Comparison of ENCODE assay signal across 29 cellular contexts in genomic region chr1:169151338-169151837, GRCh38.
"Had no signal": no experiment of that assay in that cellular context is flagged by ENCODE, and none has a peak within 500 bp of the region (broad histone marks: within the 10 kb centered on the region; RNA-seq: fewer than 3 reads in every experiment).

No MANE protein-coding gene starts in this region.

- H3K27me3 ChIP-seq: adrenal gland, body of pancreas, breast epithelium, Peyer's patch, SJSA1 had no signal

- H3K27ac ChIP-seq: adrenal gland, body of pancreas, breast epithelium, SJSA1 had no signal

- H3K4me3 ChIP-seq: adrenal gland, body of pancreas, breast epithelium, Peyer's patch, SJSA1 had no signal

- DNase-seq: activated CD4-positive, alpha-beta T cell treated with anti-CD3 and anti-CD28 coated beads, Interleukin-2, amount 10 ng/mL, durations not matched to agents 24 days and 14 days; activated CD4-positive, alpha-beta T cell treated with anti-CD3 and anti-CD28 coated beads, Interleukin-2, amount 50 U/mL, for 4 hours; activated CD8-positive, alpha-beta T cell treated with anti-CD3 and anti-CD28 coated beads for 36 hours; activated gamma-delta T cell treated with Interleukin-2 at 50 U/mL for 16 hours; activated naive CD4-positive, alpha-beta T cell treated with anti-CD3 and anti-CD28 coated beads for 36 hours; activated T-cell treated with anti-CD3 and anti-CD28 coated beads, Interleukin-2, amount 50 U/mL, for 24 hours; adrenal gland; body of pancreas; Karpas-422; KBM-7; NCI-H1105; NCI-H1417 treated with DMSO at 0.1 percent for 48 hours; NCI-H1694; NCI-H1930; NCI-H2081 treated with DMSO at 0.1 percent for 48 hours; NCI-H345; NCI-H524 treated with DMSO at 0.1 percent for 48 hours; PC-3; RPMI8226; SHP77 treated with DMSO at 0.1 percent for 48 hours; SK-N-SH had no signal

- H3K36me3 Mint-ChIP-seq: activated naive CD4-positive, alpha-beta T cell treated with anti-CD3 and anti-CD28 coated beads, Interleukin-2, amount 50 U/mL, for 72 hours had no signal

- H3K9ac ChIP-seq: SK-N-SH had no signal

- H3K27ac Mint-ChIP-seq: activated CD4-positive, alpha-beta T cell treated with anti-CD3 and anti-CD28 coated beads, Interleukin-2, amount 10 ng/mL, durations not matched to agents 24 days and 14 days; activated CD8-positive, alpha-beta T cell treated with anti-CD3 and anti-CD28 coated beads for 36 hours; activated naive CD4-positive, alpha-beta T cell treated with anti-CD3 and anti-CD28 coated beads for 36 hours; activated T-cell treated with anti-CD3 and anti-CD28 coated beads, Interleukin-2, amount 50 U/mL, for 24 hours; activated T-helper 1 cell treated with anti-CD3 and anti-CD28 coated beads, Interleukin-12 subunit alpha, Interleukin-12 subunit beta, Interleukin-2, Interleukin-4 antibody, amounts not matched to agents 30 ng/mL and 10 ng/mL and 1 ng/mL, durations not matched to agents 14 hours and 24 hours and 36 hours; T-helper 1 cell treated with Interleukin-12 subunit alpha and Interleukin-12 subunit beta and Interleukin-4 antibody, amounts not matched to agents 30 μg/mL and 1 μg/mL, for 36 hours; T-helper 2 cell treated with Interferon-gamma antibody and Interleukin-4, amounts not matched to agents 5 μg/mL and 100 μg/mL, for 36 hours had no signal

- H3K9me3 Mint-ChIP-seq: activated CD4-positive, alpha-beta T cell treated with anti-CD3 and anti-CD28 coated beads, Interleukin-2, amount 10 ng/mL, durations not matched to agents 24 days and 14 days; activated CD8-positive, alpha-beta T cell treated with anti-CD3 and anti-CD28 coated beads for 36 hours; activated naive CD4-positive, alpha-beta T cell treated with anti-CD3 and anti-CD28 coated beads for 36 hours; activated naive CD4-positive, alpha-beta T cell treated with anti-CD3 and anti-CD28 coated beads, Interleukin-2, amount 50 U/mL, for 72 hours; activated T-cell treated with anti-CD3 and anti-CD28 coated beads, Interleukin-2, amount 50 U/mL, for 24 hours; activated T-helper 1 cell treated with anti-CD3 and anti-CD28 coated beads, Interleukin-12 subunit alpha, Interleukin-12 subunit beta, Interleukin-2, Interleukin-4 antibody, amounts not matched to agents 30 ng/mL and 10 ng/mL and 1 ng/mL, durations not matched to agents 14 hours and 24 hours and 36 hours; T-helper 1 cell treated with Interleukin-12 subunit alpha and Interleukin-12 subunit beta and Interleukin-4 antibody, amounts not matched to agents 30 μg/mL and 1 μg/mL, for 36 hours; T-helper 2 cell treated with Interferon-gamma antibody and Interleukin-4, amounts not matched to agents 5 μg/mL and 100 μg/mL, for 36 hours had no signal

- H3K27me3 Mint-ChIP-seq: activated CD4-positive, alpha-beta T cell treated with anti-CD3 and anti-CD28 coated beads, Interleukin-2, amount 10 ng/mL, durations not matched to agents 24 days and 14 days; activated CD8-positive, alpha-beta T cell treated with anti-CD3 and anti-CD28 coated beads for 36 hours; activated T-cell treated with anti-CD3 and anti-CD28 coated beads, Interleukin-2, amount 50 U/mL, for 24 hours had no signal

- ATAC-seq: activated CD8-positive, alpha-beta T cell treated with anti-CD3 and anti-CD28 coated beads for 36 hours; activated naive CD4-positive, alpha-beta T cell treated with anti-CD3 and anti-CD28 coated beads, Interleukin-2, amount 50 U/mL, for 72 hours; body of pancreas; PC-3 had no signal

- H3K4me2 ChIP-seq: SK-N-SH had no signal

- H3K4me1 ChIP-seq: breast epithelium, SJSA1 had no signal

- H3K36me3 ChIP-seq: adrenal gland, breast epithelium, Peyer's patch, SJSA1 had no signal

- FAIRE-seq: astrocyte had no signal

- H3K4me1 Mint-ChIP-seq: activated CD4-positive, alpha-beta T cell treated with anti-CD3 and anti-CD28 coated beads, Interleukin-2, amount 10 ng/mL, durations not matched to agents 24 days and 14 days had no signal

- H3K9me3 ChIP-seq: adrenal gland, body of pancreas, breast epithelium, Peyer's patch, SJSA1, SK-N-SH had no signal

- H3K4me3 Mint-ChIP-seq: activated CD4-positive, alpha-beta T cell treated with anti-CD3 and anti-CD28 coated beads, Interleukin-2, amount 10 ng/mL, durations not matched to agents 24 days and 14 days; activated CD8-positive, alpha-beta T cell treated with anti-CD3 and anti-CD28 coated beads for 36 hours; activated naive CD4-positive, alpha-beta T cell treated with anti-CD3 and anti-CD28 coated beads for 36 hours; activated T-cell treated with anti-CD3 and anti-CD28 coated beads, Interleukin-2, amount 50 U/mL, for 24 hours; activated T-helper 1 cell treated with anti-CD3 and anti-CD28 coated beads, Interleukin-12 subunit alpha, Interleukin-12 subunit beta, Interleukin-2, Interleukin-4 antibody, amounts not matched to agents 30 ng/mL and 10 ng/mL and 1 ng/mL, durations not matched to agents 14 hours and 24 hours and 36 hours; T-helper 1 cell treated with Interleukin-12 subunit alpha and Interleukin-12 subunit beta and Interleukin-4 antibody, amounts not matched to agents 30 μg/mL and 1 μg/mL, for 36 hours; T-helper 2 cell treated with Interferon-gamma antibody and Interleukin-4, amounts not matched to agents 5 μg/mL and 100 μg/mL, for 36 hours had no signal
